ENCODE assay signal across 16 cellular contexts in the genomic region with DNA sequence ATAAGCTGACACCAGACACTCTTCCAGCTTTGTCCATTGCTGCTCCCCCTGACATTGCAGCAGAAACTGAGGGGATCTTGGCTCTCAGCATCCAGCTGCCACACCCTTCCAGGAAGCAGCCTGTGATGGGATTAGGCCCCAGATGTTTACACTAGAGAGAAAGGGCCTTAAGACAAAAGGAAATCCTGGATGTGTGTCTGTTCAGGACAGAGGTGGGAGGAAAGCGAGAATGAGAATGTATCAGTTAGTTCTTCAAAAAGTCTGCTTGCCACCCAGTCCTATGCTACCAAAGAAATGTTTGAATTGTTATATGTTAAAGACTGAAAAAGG.
"Had no signal": no experiment of that assay in that cellular context is flagged by ENCODE, and none has a peak within 500 bp of the region (broad histone marks: within the 10 kb centered on the region; RNA-seq: fewer than 3 reads in every experiment).

No MANE protein-coding gene starts in this region.

- H3K9me3 ChIP-seq: body of pancreas, gastroesophageal sphincter, stomach, thoracic aorta had no signal

- H3K27ac Mint-ChIP-seq: activated CD4-positive, alpha-beta memory T cell treated with anti-CD3 and anti-CD28 coated beads for 36 hours; activated T-cell treated with anti-CD3 and anti-CD28 coated beads, Interleukin-2, amount 50 U/mL, for 72 hours; natural killer cell had no signal

- H3K27me3 ChIP-seq: body of pancreas, gastroesophageal sphincter, stomach had no signal

- H3K9me3 Mint-ChIP-seq: activated CD4-positive, alpha-beta memory T cell treated with anti-CD3 and anti-CD28 coated beads for 36 hours; natural killer cell had no signal

- H3K4me3 Mint-ChIP-seq: activated CD4-positive, alpha-beta memory T cell treated with anti-CD3 and anti-CD28 coated beads for 36 hours; natural killer cell had no signal

- H3K4me3 ChIP-seq: body of pancreas, gastroesophageal sphincter, stomach, thoracic aorta had no signal

- ATAC-seq: body of pancreas, gastroesophageal sphincter, left lobe of liver, natural killer cell had no signal

- H3K27ac ChIP-seq: body of pancreas, gastroesophageal sphincter, stomach, thoracic aorta had no signal

- H3K4me1 ChIP-seq: body of pancreas, gastroesophageal sphincter had no signal

- H3K36me3 ChIP-seq: gastroesophageal sphincter, stomach, thoracic aorta had no signal

- H3K36me3 Mint-ChIP-seq: activated CD4-positive, alpha-beta memory T cell treated with anti-CD3 and anti-CD28 coated beads for 36 hours; natural killer cell had no signal

- DNase-seq: activated CD4-positive, CD25-positive, alpha-beta regulatory T cell treated with anti-CD3 and anti-CD28 coated beads, Interleukin-2, amount 50 U/mL, for 72 hours; activated CD8-positive, alpha-beta memory T cell treated with anti-CD3 and anti-CD28 coated beads, Interleukin-2, amount 50 U/mL, for 4 hours; activated naive CD4-positive, alpha-beta T cell treated with Interleukin-2 at 50 U/mL for 16 hours; body of pancreas; effector memory CD4-positive, alpha-beta T cell; islet precursor cell; natural killer cell; occipital lobe; stimulated activated CD4-positive, alpha-beta T cell treated with anti-CD3 and anti-CD28 coated beads, Interleukin-12 subunit alpha, Interleukin-12 subunit beta, amount 100 ng/mL, for 4 hours; stomach; T-helper 2 cell had no signal
